In genomic region chr12:80632835-80633234, GRCh38 we compare ENCODE assay signal across 1 cellular context.
TF ChIP-seq lines count a peak whose summit lies in the region.

No MANE protein-coding gene starts in this region.

TF ChIP-seq in HepG2, 621 proteins besides CTCF, POLR2A, EP300 and RAD21 (continued from another document):
- TF ChIP-seq ZNF574 (CRISPR knock-in tag; IDR thresholded peaks at IDR 0.05): no peak
- TF ChIP-seq JUN (CRISPR knock-in tag; IDR thresholded peaks at IDR 0.05): no peak
- no peak for TF ChIP-seq SP4 (CRISPR knock-in tag; IDR thresholded peaks at IDR 0.05)
